In genomic region chr11:60701509-60701818, GRCh38 we compare ENCODE assay signal across 24 cellular contexts. TPM values are rescaled to one million over a fixed set of nuclear protein-coding genes. Genes with fewer than 3 reads are reported as not detected.
"Had no signal": no experiment of that assay in that cellular context is flagged by ENCODE, and none has a peak within 500 bp of the region (broad histone marks: within the 10 kb centered on the region; RNA-seq: fewer than 3 reads in every experiment).

No MANE protein-coding gene starts in this region.

- H3K36me3 ChIP-seq: prostate gland, suprapubic skin had no signal

- H3K4me3 ChIP-seq: coronary artery, lung, prostate gland, skin epidermis, suprapubic skin had no signal

- H3K9me3 Mint-ChIP-seq: activated B cell treated with CpG ODN at 0.5 μM for 24 hours; activated CD4-positive, alpha-beta memory T cell treated with anti-CD3 and anti-CD28 coated beads, Interleukin-2, amount 10 ng/mL, durations not matched to agents 7 days and 5 days; activated naive CD4-positive, alpha-beta T cell treated with anti-CD3 and anti-CD28 coated beads, Interleukin-2, amount 10 ng/mL, durations not matched to agents 7 days and 5 days; activated naive CD8-positive, alpha-beta T cell treated with anti-CD3 and anti-CD28 coated beads, Interleukin-2, amount 50 U/mL, for 24 hours; activated T-cell treated with anti-CD3 and anti-CD28 coated beads, Interleukin-2, amount 50 U/mL, for 4 hours; brain; mesothelial cell of epicardium; nephron; stimulated activated naive CD8-positive, alpha-beta T cell treated with anti-CD3 and anti-CD28 coated beads, Interleukin-15, amount 100 ng/mL, for 72 hours; T-helper 2 cell treated with Interferon-gamma antibody and Interleukin-4, amounts not matched to agents 5 μg/mL and 100 μg/mL, for 36 hours had no signal

- H3K4me1 Mint-ChIP-seq: activated B cell treated with CpG ODN at 0.5 μM for 24 hours; activated CD4-positive, alpha-beta memory T cell treated with anti-CD3 and anti-CD28 coated beads, Interleukin-2, amount 10 ng/mL, durations not matched to agents 7 days and 5 days; activated naive CD4-positive, alpha-beta T cell treated with anti-CD3 and anti-CD28 coated beads, Interleukin-2, amount 10 ng/mL, durations not matched to agents 7 days and 5 days; activated naive CD8-positive, alpha-beta T cell treated with anti-CD3 and anti-CD28 coated beads, Interleukin-2, amount 50 U/mL, for 24 hours; mesothelial cell of epicardium; stimulated activated naive CD8-positive, alpha-beta T cell treated with anti-CD3 and anti-CD28 coated beads, Interleukin-15, amount 100 ng/mL, for 72 hours had no signal

- H3K4me3 Mint-ChIP-seq: activated B cell treated with CpG ODN at 0.5 μM for 24 hours; activated CD4-positive, alpha-beta memory T cell treated with anti-CD3 and anti-CD28 coated beads, Interleukin-2, amount 10 ng/mL, durations not matched to agents 7 days and 5 days; activated naive CD4-positive, alpha-beta T cell treated with anti-CD3 and anti-CD28 coated beads, Interleukin-2, amount 10 ng/mL, durations not matched to agents 7 days and 5 days; activated naive CD8-positive, alpha-beta T cell treated with anti-CD3 and anti-CD28 coated beads, Interleukin-2, amount 50 U/mL, for 24 hours; activated T-cell treated with anti-CD3 and anti-CD28 coated beads, Interleukin-2, amount 50 U/mL, for 4 hours; brain; mesothelial cell of epicardium; nephron; stimulated activated naive CD8-positive, alpha-beta T cell treated with anti-CD3 and anti-CD28 coated beads, Interleukin-15, amount 100 ng/mL, for 72 hours; T-helper 2 cell treated with Interferon-gamma antibody and Interleukin-4, amounts not matched to agents 5 μg/mL and 100 μg/mL, for 36 hours had no signal

- H3K27me3 ChIP-seq: suprapubic skin had no signal

- H3K4me1 ChIP-seq: prostate gland, suprapubic skin had no signal

- DNase-seq: activated B cell treated with CpG ODN at 0.5 μM for 24 hours; activated CD4-positive, alpha-beta memory T cell treated with anti-CD3 and anti-CD28 coated beads, Interleukin-2, amount 10 ng/mL, durations not matched to agents 7 days and 5 days; activated CD4-positive, alpha-beta T cell treated with anti-CD3 and anti-CD28 coated beads for 48 hours; activated effector memory CD4-positive, alpha-beta T cell treated with Interleukin-2 at 50 U/mL for 16 hours; activated naive CD4-positive, alpha-beta T cell treated with anti-CD3 and anti-CD28 coated beads, Interleukin-2, amount 10 ng/mL, durations not matched to agents 7 days and 5 days; activated T-cell treated with anti-CD3 and anti-CD28 coated beads, Interleukin-2, amount 50 U/mL, for 4 hours; anterior cingulate cortex; caudate nucleus; right cardiac atrium; stimulated activated CD4-positive, alpha-beta T cell treated with anti-CD3 and anti-CD28 coated beads, Interleukin-4, amount 100 ng/mL, for 1 hour; stimulated activated naive CD8-positive, alpha-beta T cell treated with anti-CD3 and anti-CD28 coated beads, Interleukin-15, amount 100 ng/mL, for 72 hours had no signal

- H3K9me3 ChIP-seq: prostate gland, suprapubic skin had no signal

- H3K27ac ChIP-seq: coronary artery, prostate gland, skin epidermis, suprapubic skin had no signal

- H3K36me3 Mint-ChIP-seq: activated naive CD4-positive, alpha-beta T cell treated with anti-CD3 and anti-CD28 coated beads, Interleukin-2, amount 10 ng/mL, durations not matched to agents 7 days and 5 days; brain; mesothelial cell of epicardium had no signal

- H3K27me3 Mint-ChIP-seq: activated B cell treated with CpG ODN at 0.5 μM for 24 hours; stimulated activated naive CD8-positive, alpha-beta T cell treated with anti-CD3 and anti-CD28 coated beads, Interleukin-15, amount 100 ng/mL, for 72 hours had no signal

- H3K27ac Mint-ChIP-seq: activated B cell treated with CpG ODN at 0.5 μM for 24 hours; activated CD4-positive, alpha-beta memory T cell treated with anti-CD3 and anti-CD28 coated beads, Interleukin-2, amount 10 ng/mL, durations not matched to agents 7 days and 5 days; activated naive CD4-positive, alpha-beta T cell treated with anti-CD3 and anti-CD28 coated beads, Interleukin-2, amount 10 ng/mL, durations not matched to agents 7 days and 5 days; activated naive CD8-positive, alpha-beta T cell treated with anti-CD3 and anti-CD28 coated beads, Interleukin-2, amount 50 U/mL, for 24 hours; mesothelial cell of epicardium; stimulated activated naive CD8-positive, alpha-beta T cell treated with anti-CD3 and anti-CD28 coated beads, Interleukin-15, amount 100 ng/mL, for 72 hours; T-helper 2 cell treated with Interferon-gamma antibody and Interleukin-4, amounts not matched to agents 5 μg/mL and 100 μg/mL, for 36 hours had no signal

RNA-seq across cellular contexts. Expression of gene MS4A8, which starts 2.1 kb away (rescaled TPM):
- total RNA-seq: activated B cell treated with CpG ODN at 0.5 μM for 24 hours; activated CD4-positive, alpha-beta memory T cell treated with anti-CD3 and anti-CD28 coated beads, Interleukin-2, amount 10 ng/mL, durations not matched to agents 7 days and 5 days; activated T-cell treated with anti-CD3 and anti-CD28 coated beads, Interleukin-2, amount 50 U/mL, for 4 hours; left lobe of liver; mesothelial cell of epicardium; omental fat pad; right cardiac atrium; suprapubic skin had no signal

RNA-seq across cellular contexts. Expression of gene MS4A18, which starts 23.1 kb away (rescaled TPM):
- total RNA-seq: activated B cell treated with CpG ODN at 0.5 μM for 24 hours; activated CD4-positive, alpha-beta memory T cell treated with anti-CD3 and anti-CD28 coated beads, Interleukin-2, amount 10 ng/mL, durations not matched to agents 7 days and 5 days; activated T-cell treated with anti-CD3 and anti-CD28 coated beads, Interleukin-2, amount 50 U/mL, for 4 hours; frontal cortex; left lobe of liver; lung; mesothelial cell of epicardium; omental fat pad; prostate gland; right cardiac atrium; suprapubic skin had no signal

RNA-seq across cellular contexts. Expression of gene MS4A15, which starts 55.2 kb away (rescaled TPM):
- total RNA-seq: activated B cell treated with CpG ODN at 0.5 μM for 24 hours; activated CD4-positive, alpha-beta memory T cell treated with anti-CD3 and anti-CD28 coated beads, Interleukin-2, amount 10 ng/mL, durations not matched to agents 7 days and 5 days; activated T-cell treated with anti-CD3 and anti-CD28 coated beads, Interleukin-2, amount 50 U/mL, for 4 hours; frontal cortex; left lobe of liver; omental fat pad; prostate gland; right cardiac atrium; suprapubic skin had no signal
